Comparison of ENCODE assay signal across 1 cellular context in the genomic region with DNA sequence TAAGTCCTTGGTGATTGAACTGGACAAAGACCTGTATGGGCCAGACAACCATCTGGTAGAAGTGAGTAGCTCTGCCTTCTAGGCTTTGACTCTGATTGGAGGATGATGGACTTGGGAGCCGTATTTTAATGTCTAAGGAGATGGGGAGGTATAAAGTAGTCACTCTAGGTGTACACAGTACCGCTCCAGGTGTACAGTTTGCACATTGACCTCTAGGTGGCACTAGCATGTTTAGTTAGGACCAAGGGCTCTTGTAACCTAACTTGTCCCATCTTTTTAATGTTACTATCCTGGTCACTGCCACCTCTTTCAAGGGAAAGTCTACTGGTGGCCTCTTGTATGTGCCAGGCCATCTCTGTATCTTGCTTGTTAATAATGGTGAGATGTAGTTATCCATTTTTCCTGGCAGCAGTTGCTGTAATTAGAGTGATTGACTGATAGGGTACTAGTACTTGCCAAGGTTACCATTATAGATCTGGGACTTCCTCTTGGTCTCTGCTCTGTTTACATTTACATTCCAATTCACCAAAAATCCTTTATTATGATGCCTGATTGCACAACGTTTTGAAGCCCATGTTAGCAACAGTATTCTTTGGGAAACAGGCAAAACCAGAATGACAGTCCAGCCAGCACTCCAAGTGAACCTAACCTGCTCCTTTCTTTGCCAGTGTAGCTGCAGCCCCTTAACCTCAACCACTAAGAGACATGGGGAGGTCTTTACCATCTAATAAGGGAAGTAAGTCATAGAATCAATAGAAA.
TF ChIP-seq lines count a peak whose summit lies in the region.

No MANE protein-coding gene starts in this region.

TF ChIP-seq in IMR-90, 13 proteins besides CTCF, POLR2A, EP300 and RAD21:
- TF ChIP-seq SMC3 (IDR thresholded peaks at IDR 0.05; ENCODE audit: low read depth, low read length): peak; percentile 18; the same call in 1 of the 2 replicates
- peak; percentile 77 for TF ChIP-seq CEBPB (IDR thresholded peaks at IDR 0.05; ENCODE audit: low read depth, low read length)
- TF ChIP-seq BHLHE40 (IDR thresholded peaks at IDR 0.05; ENCODE audit: low read depth, low read length): no peak
